ENCODE assay signal across 15 cellular contexts in the genomic region with DNA sequence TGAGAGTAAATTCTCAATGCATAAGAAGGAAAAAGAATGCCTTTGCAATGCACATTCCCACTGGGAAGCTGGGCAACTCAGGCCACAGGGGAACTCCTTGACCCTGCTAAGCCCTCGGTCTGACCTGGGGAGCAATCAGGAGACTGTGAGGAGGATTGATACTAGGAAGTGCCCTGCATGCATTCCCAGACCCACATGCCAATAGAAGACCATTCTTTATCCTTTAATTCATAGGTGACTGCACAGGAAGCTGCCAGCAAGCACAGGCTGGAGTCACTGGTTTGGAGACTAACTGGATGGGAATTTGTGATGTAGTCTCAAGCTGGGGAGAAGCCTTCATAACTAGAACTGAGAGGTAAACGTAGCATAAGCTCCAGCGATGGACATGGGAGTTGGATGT.
"Had no signal": no experiment of that assay in that cellular context is flagged by ENCODE, and none has a peak within 500 bp of the region (broad histone marks: within the 10 kb centered on the region; RNA-seq: fewer than 3 reads in every experiment).

No MANE protein-coding gene starts in this region.

- H3K27me3 Mint-ChIP-seq: effector memory CD8-positive, alpha-beta T cell; naive thymus-derived CD8-positive, alpha-beta T cell had no signal

- H3K4me2 ChIP-seq: smooth muscle cell had no signal

- H3K27ac Mint-ChIP-seq: effector memory CD8-positive, alpha-beta T cell; naive thymus-derived CD8-positive, alpha-beta T cell had no signal

- H3K4me3 Mint-ChIP-seq: effector memory CD8-positive, alpha-beta T cell; naive thymus-derived CD8-positive, alpha-beta T cell had no signal

- H3K4me1 ChIP-seq: esophagus squamous epithelium, gastroesophageal sphincter had no signal

- DNase-seq: effector memory CD8-positive, alpha-beta T cell; esophagus squamous epithelium; foreskin fibroblast; mammary epithelial cell; mucosa of descending colon; naive thymus-derived CD8-positive, alpha-beta T cell; posterior cingulate gyrus; right cardiac atrium; stimulated activated CD4-positive, alpha-beta T cell treated with anti-CD3 and anti-CD28 coated beads, Interleukin-2, amount 100 ng/mL, for 48 hours; stimulated activated naive CD4-positive, alpha-beta T cell treated with Interleukin-2 at 50 U/mL for 16 hours; trophoblast cell had no signal

- H3K4me1 Mint-ChIP-seq: naive thymus-derived CD8-positive, alpha-beta T cell had no signal

- H3K36me3 ChIP-seq: esophagus squamous epithelium, gastroesophageal sphincter had no signal

- H3K27me3 ChIP-seq: esophagus squamous epithelium, gastroesophageal sphincter had no signal

- H3K4me3 ChIP-seq: coronary artery, esophagus squamous epithelium, gastroesophageal sphincter, mucosa of descending colon, smooth muscle cell had no signal

- H3K36me3 Mint-ChIP-seq: naive thymus-derived CD8-positive, alpha-beta T cell had no signal

- H3K27ac ChIP-seq: coronary artery, epithelial cell of prostate, esophagus squamous epithelium, gastroesophageal sphincter had no signal
